Comparison of ENCODE assay signal across 1 cellular context in genomic region chr7:77537595-77538185, GRCh38.
TF ChIP-seq lines count a peak whose summit lies in the region.

No MANE protein-coding gene starts in this region.

TF ChIP-seq in H1, 55 proteins besides CTCF, POLR2A, EP300 and RAD21 (continued from another document):
- no peak for TF ChIP-seq CHD7 (IDR thresholded peaks at IDR 0.05; ENCODE audit: insufficient replicate concordance, low read length)
- TF ChIP-seq KDM4A (IDR thresholded peaks at IDR 0.05; ENCODE audit: low read depth, low read length, severe bottlenecking): peak; percentile 76
- TF ChIP-seq TAF7 (optimal IDR thresholded peaks at IDR 0.05; ENCODE audit: borderline replicate concordance, low read depth, low read length): no peak
- no peak for TF ChIP-seq NANOG (IDR thresholded peaks at IDR 0.05; ENCODE audit: insufficient read depth, low read depth, low read length, poor library complexity, severe bottlenecking)
- no peak for TF ChIP-seq SAP30 (IDR thresholded peaks at IDR 0.05; ENCODE audit: insufficient read depth, insufficient replicate concordance, low read length)
- TF ChIP-seq CHD1 (IDR thresholded peaks at IDR 0.05; ENCODE audit: low read depth, low read length): no peak
- TF ChIP-seq TCF12 (IDR thresholded peaks at IDR 0.05; ENCODE audit: low read depth, low read length): no peak
- peak; percentile 25; the same call in 1 of the 2 replicates for TF ChIP-seq POLR2AphosphoS5 (IDR thresholded peaks at IDR 0.05; ENCODE audit: low read depth, low read length)
- no peak for TF ChIP-seq CREB1 (IDR thresholded peaks at IDR 0.05)
- TF ChIP-seq EZH2 (IDR thresholded peaks at IDR 0.05; ENCODE audit: low read depth, low read length, severe bottlenecking): no peak
- peak; percentile 11; the same call in 1 of the 2 replicates for TF ChIP-seq TAF1 (IDR thresholded peaks at IDR 0.05; ENCODE audit: low read depth, low read length)
- no peak for TF ChIP-seq CBX8 (IDR thresholded peaks at IDR 0.05; ENCODE audit: borderline replicate concordance, low read depth, low read length)
- peak in 1 of 2 experiments; percentile 47; a peak in 1 of 4 replicates for TF ChIP-seq SIN3A (conservative IDR thresholded peaks at IDR 0.05 in 1 of 2, IDR thresholded peaks at IDR 0.05 in 1 of 2; ENCODE audit: low read depth in 1 of 2, low read length in 2 of 2)
TF ChIP-seq in H1: peak in this region for 8.
